In genomic region chr9:93466416-93467061, GRCh38 we compare ENCODE assay signal across 1 cellular context.
TF ChIP-seq lines count a peak whose summit lies in the region.

No MANE protein-coding gene starts in this region.

TF ChIP-seq in K562, 482 proteins besides CTCF, POLR2A, EP300 and RAD21 (continued from another document):
- no peak for TF ChIP-seq MYC (IDR thresholded peaks at IDR 0.05; ENCODE audit: low read depth, low read length)
- no peak for TF ChIP-seq MYC (CRISPR knock-in tag; IDR thresholded peaks at IDR 0.05; ENCODE audit: borderline replicate concordance, low read depth)
- TF ChIP-seq NCOA6 (IDR thresholded peaks at IDR 0.05): no peak
- TF ChIP-seq DMBX1 (CRISPR knock-in tag; IDR thresholded peaks at IDR 0.05; ENCODE audit: borderline replicate concordance): no peak
- TF ChIP-seq FOXP1 (CRISPR knock-in tag; IDR thresholded peaks at IDR 0.05): no peak
- no peak for TF ChIP-seq ZNF224 (CRISPR knock-in tag; IDR thresholded peaks at IDR 0.05)
- TF ChIP-seq ZNF212 (CRISPR knock-in tag; IDR thresholded peaks at IDR 0.05): no peak
- TF ChIP-seq PRPF4 (IDR thresholded peaks at IDR 0.05; ENCODE audit: insufficient read depth, low read depth, low read length, poor library complexity, severe bottlenecking): no peak
- TF ChIP-seq MBD2 (IDR thresholded peaks at IDR 0.05; ENCODE audit: borderline replicate concordance, low read depth): no peak
- TF ChIP-seq NFXL1 (CRISPR knock-in tag; IDR thresholded peaks at IDR 0.05): no peak
- TF ChIP-seq DNMT1 (IDR thresholded peaks at IDR 0.05): no peak
- TF ChIP-seq NBN (IDR thresholded peaks at IDR 0.05; ENCODE audit: low read depth): no peak
- TF ChIP-seq C11orf30 (IDR thresholded peaks at IDR 0.05; ENCODE audit: low read depth): no peak
- no peak for TF ChIP-seq KDM2B (CRISPR knock-in tag; IDR thresholded peaks at IDR 0.05)
- no peak for TF ChIP-seq CBX2 (IDR thresholded peaks at IDR 0.05; ENCODE audit: insufficient read depth, low read length, poor library complexity, severe bottlenecking)
- no peak for TF ChIP-seq ZNF512 (tag; IDR thresholded peaks at IDR 0.05)
- TF ChIP-seq, protein P1, sequence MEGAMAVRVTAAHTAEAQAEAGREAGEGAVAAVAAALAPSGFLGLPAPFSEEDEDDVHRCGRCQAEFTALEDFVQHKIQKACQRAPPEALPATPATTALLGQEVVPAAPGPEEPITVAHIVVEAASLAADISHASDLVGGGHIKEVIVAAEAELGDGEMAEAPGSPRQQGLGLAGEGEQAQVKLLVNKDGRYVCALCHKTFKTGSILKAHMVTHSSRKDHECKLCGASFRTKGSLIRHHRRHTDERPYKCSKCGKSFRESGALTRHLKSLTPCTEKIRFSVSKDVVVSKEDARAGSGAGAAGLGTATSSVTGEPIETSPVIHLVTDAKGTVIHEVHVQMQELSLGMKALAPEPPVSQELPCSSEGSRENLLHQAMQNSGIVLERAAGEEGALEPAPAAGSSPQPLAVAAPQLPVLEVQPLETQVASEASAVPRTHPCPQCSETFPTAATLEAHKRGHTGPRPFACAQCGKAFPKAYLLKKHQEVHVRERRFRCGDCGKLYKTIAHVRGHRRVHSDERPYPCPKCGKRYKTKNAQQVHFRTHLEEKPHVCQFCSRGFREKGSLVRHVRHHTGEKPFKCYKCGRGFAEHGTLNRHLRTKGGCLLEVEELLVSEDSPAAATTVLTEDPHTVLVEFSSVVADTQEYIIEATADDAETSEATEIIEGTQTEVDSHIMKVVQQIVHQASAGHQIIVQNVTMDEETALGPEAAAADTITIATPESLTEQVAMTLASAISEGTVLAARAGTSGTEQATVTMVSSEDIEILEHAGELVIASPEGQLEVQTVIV (CRISPR knock-in tag; IDR thresholded peaks at IDR 0.05; ENCODE audit: borderline replicate concordance): no peak
- no peak for TF ChIP-seq SRSF7 (optimal IDR thresholded peaks at IDR 0.05; ENCODE audit: low read depth, low read length)
TF ChIP-seq in K562: peak in this region for 0.
